ENCODE assay signal across 1 cellular context in the genomic region with DNA sequence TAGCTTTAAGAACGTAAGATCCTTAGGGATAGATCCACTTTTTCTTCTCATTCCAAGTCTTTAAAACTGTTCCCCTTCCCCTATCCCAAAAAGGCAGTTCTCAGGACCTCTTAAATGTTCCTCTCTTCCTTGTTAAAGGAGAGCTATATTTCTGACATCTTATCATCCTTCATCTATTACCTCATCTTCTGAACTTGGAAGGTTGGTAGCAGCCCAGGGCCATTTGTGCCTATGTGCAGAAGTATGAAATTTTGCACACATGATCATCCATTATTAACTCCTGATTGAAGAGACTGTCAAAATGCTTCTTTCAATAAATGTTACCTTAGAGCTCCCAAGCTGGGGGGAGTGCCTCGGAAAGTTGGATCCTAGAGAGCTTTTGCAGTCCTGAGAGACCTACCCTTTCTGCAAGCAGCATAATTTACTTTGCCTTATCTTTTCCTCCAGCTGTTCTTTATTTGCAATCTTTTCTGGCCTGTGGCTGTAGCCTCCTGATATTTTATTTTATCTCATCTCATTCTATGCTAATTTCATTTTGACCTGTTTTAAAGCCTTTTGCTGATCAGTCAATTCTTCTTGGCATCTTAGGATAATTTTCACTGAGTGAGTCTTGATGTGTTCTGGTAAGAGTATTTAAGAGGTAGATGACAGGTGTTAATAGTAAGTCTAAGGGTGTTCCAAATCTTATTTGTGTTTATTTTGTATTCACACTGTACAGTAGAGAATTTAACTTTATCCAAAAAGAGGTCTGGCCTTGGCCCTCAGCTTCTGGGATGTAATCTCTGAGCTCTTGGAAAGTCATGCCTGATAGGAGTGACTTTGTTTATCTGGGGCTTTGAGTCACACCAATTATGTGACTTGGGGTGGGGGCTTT.
TF ChIP-seq lines count a peak whose summit lies in the region.

No MANE protein-coding gene starts in this region.

TF ChIP-seq in SK-N-SH treated with all-trans-retinoic acid at 6 μM for 48 hours, 23 proteins besides CTCF, POLR2A, EP300 and RAD21:
- TF ChIP-seq CSDC2 (CRISPR knock-in tag; IDR thresholded peaks at IDR 0.05): no peak
- no peak for TF ChIP-seq ZNF565 (CRISPR knock-in tag; conservative IDR thresholded peaks at IDR 0.05; ENCODE audit: low read depth)
- TF ChIP-seq ZFP30 (CRISPR knock-in tag; IDR thresholded peaks at IDR 0.05): no peak
- peak; percentile 74; the same call in 1 of the 2 replicates for TF ChIP-seq TCF4 (CRISPR knock-in tag; IDR thresholded peaks at IDR 0.05; ENCODE audit: borderline replicate concordance)
- no peak for TF ChIP-seq ESRRG (CRISPR knock-in tag; IDR thresholded peaks at IDR 0.05)
